In the genomic region with DNA sequence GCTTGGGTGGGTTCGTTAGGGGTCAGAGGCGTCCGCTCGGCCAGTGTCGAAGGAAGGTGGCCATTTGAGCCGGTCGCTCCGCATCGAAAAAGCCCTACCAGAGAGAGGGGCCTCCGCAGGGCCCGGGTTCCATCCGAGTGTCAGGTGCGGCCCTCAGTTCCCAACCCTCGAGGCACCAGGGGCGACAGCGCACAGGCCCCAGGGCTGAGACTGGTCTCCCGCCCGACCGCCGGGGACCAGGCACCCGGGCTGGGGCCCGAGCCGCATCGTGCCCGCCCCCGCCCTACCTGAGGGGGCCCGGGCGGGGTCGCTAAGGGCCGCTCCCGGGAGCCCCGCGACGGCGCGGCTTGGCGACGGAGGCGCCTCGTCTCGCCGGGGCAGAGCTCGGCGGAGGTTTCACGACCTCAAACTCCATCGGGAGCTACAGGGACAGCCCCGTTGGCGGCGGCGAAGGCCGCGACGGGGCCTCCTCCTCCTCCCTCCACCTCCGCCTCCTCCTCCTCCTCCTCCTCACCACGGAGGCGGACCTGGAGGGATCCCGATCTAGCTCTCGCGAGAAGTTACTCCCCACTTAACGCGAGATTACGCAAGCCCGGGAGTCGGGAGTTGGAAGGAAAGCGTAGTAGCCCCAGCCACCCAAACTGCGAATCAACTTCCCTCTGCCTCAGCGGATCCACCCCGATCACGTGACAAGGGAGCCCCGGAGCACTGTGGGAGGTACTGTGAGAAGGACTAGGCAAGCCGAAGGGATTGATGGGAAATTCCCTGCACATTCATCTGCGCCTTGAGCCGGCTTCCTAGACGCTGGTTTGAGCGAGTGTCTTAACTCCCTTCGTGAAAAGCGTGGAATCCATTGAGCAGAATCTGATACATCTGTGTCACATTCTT, we compare ENCODE assay signal across 8 cellular contexts. TPM values are rescaled to one million over a fixed set of nuclear protein-coding genes. Genes with fewer than 3 reads are reported as not detected.
DNase-seq lines count a peak whose midpoint lies in the region; ATAC-seq and TF ChIP-seq lines count a peak whose summit lies in the region.

A gene with protein sequence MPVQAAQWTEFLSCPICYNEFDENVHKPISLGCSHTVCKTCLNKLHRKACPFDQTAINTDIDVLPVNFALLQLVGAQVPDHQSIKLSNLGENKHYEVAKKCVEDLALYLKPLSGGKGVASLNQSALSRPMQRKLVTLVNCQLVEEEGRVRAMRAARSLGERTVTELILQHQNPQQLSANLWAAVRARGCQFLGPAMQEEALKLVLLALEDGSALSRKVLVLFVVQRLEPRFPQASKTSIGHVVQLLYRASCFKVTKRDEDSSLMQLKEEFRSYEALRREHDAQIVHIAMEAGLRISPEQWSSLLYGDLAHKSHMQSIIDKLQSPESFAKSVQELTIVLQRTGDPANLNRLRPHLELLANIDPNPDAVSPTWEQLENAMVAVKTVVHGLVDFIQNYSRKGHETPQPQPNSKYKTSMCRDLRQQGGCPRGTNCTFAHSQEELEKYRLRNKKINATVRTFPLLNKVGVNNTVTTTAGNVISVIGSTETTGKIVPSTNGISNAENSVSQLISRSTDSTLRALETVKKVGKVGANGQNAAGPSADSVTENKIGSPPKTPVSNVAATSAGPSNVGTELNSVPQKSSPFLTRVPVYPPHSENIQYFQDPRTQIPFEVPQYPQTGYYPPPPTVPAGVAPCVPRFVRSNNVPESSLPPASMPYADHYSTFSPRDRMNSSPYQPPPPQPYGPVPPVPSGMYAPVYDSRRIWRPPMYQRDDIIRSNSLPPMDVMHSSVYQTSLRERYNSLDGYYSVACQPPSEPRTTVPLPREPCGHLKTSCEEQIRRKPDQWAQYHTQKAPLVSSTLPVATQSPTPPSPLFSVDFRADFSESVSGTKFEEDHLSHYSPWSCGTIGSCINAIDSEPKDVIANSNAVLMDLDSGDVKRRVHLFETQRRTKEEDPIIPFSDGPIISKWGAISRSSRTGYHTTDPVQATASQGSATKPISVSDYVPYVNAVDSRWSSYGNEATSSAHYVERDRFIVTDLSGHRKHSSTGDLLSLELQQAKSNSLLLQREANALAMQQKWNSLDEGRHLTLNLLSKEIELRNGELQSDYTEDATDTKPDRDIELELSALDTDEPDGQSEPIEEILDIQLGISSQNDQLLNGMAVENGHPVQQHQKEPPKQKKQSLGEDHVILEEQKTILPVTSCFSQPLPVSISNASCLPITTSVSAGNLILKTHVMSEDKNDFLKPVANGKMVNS (minus strand): TSS at position 537 of the 888 bp plus-strand sequence. CDS start 7,850 bp downstream, outside the sequence.

- H3K4me3 ChIP-seq in HUES64 (ENCODE audit: low read length) (peak within 1 kb of the TSS; percentile 83), OCI-LY1 (ENCODE audit: low read depth, low read length, poor library complexity, severe bottlenecking) (peak within 1 kb of the TSS; percentile 76)

- H3K27ac ChIP-seq in HUES64 (ENCODE audit: low read depth, low read length) (peak within 1 kb of the TSS; percentile 86), OCI-LY1 (ENCODE audit: low read depth, low read length, poor library complexity, severe bottlenecking) (peak within 1 kb of the TSS; percentile 80)

- peak within 1 kb of the TSS; percentile 88 for H3K4me2 ChIP-seq in OCI-LY1 (ENCODE audit: low read length)

- H4K20me1 ChIP-seq in OCI-LY1 (ENCODE audit: insufficient read depth, low read length) = no peaks in the 10 kb centered on the region

- no peaks in the 10 kb centered on the region for H3F3A ChIP-seq in OCI-LY1 (ENCODE audit: insufficient read depth, low read length)

- ATAC-seq in GM21447 (IDR thresholded peaks at IDR 0.05; ENCODE audit: unreplicated experiment) = peak; percentile 75

- H3K79me2 ChIP-seq in OCI-LY1 (ENCODE audit: insufficient read depth, low read length) = peaks cover 51% of the 10 kb centered on the region

- TF ChIP-seq CTCF in OCI-LY1 (IDR thresholded peaks at IDR 0.05; ENCODE audit: low read length) = no peak

- H3K36me3 ChIP-seq in HUES64 (ENCODE audit: insufficient read depth, low read length) (peaks cover 20% of the 10 kb centered on the region), OCI-LY1 (ENCODE audit: insufficient read depth, low read length) (peaks cover 8% of the 10 kb centered on the region; the same call in 1 of the 2 replicates)

- H3K4me1 ChIP-seq in HUES64 (ENCODE audit: insufficient read depth, low read length) (peaks cover 15% of the 10 kb centered on the region), OCI-LY1 (ENCODE audit: insufficient read depth, low read length, severe bottlenecking) (peaks cover 37% of the 10 kb centered on the region)

- WGBS in HUES64 = under 1% methylated on average over 77 of the region's 77 CpGs

- in situ Hi-C loops in endometrial microvascular endothelial cells (cut with HindIII; ENCODE audit: inconsistent ontology term, low pct_unique_long_range_greater_than_20kb, low sequenced_read_pairs) = no loop called here

- H3K9ac ChIP-seq in HUES64 (ENCODE audit: low read depth, low read length) (peak within 1 kb of the TSS; percentile 96), OCI-LY1 (ENCODE audit: low read length) (peak within 1 kb of the TSS; percentile 81)

- no peaks in the 10 kb centered on the region for H3K27me3 ChIP-seq in HUES64 (ENCODE audit: insufficient read depth, low read length)
- H3K27me3 ChIP-seq in OCI-LY1 (ENCODE audit: insufficient read depth, low read length) = no peaks in the 10 kb centered on the region

- H3K9me2 ChIP-seq in OCI-LY1 (ENCODE audit: low read depth, low read length) = no peaks in the 10 kb centered on the region

- DNase-seq in D341Med (ENCODE audit: low spot score) (peak; percentile 93), mesenteric fat pad (ENCODE audit: low spot score) (peak; percentile 97)
- peak; percentile 96 for DNase-seq in activated CD8-positive, alpha-beta memory T cell treated with anti-CD3 and anti-CD28 coated beads, Interleukin-2, amount 50 U/mL, for 4 hours
- DNase-seq in stimulated activated CD8-positive, alpha-beta memory T cell treated with anti-CD3 and anti-CD28 coated beads, Interleukin-15, amount 100 ng/mL, for 24 hours (ENCODE audit: low read depth) = peak; percentile 73

- no peak within 1 kb of the TSS for H2AFZ ChIP-seq in OCI-LY1 (ENCODE audit: low read length)

- no peaks in the 10 kb centered on the region for H3K9me3 ChIP-seq in HUES64 (ENCODE audit: insufficient read depth, low read depth, low read length)
- H3K9me3 ChIP-seq in OCI-LY1 (ENCODE audit: low read length) = no peaks in the 10 kb centered on the region

RNA-seq across cellular contexts. Expression of the gene that starts here (rescaled TPM):
- 19.0 TPM for polyA plus RNA-seq in HUES64 (2013, experiment 1 of 2)
- 22.6 TPM for polyA plus RNA-seq in HUES64 (2013, experiment 2 of 2)
- total RNA-seq in endometrial microvascular endothelial cells (ENCODE audit: inconsistent ontology term) (41.8 TPM), mesenteric fat pad (40.0 TPM)

Comparison
In these comparisons a context has a peak if more than half of its experiments do, and no peak if none do; other contexts are left out.
1. Peak in every context shown above with its lines: DNase-seq, ATAC-seq, H3K4me3 ChIP-seq and H3K27ac ChIP-seq.